12 cellular contexts compared by ENCODE assay signal in genomic region chr2:231425811-231426703, GRCh38. TPM values are rescaled to one million over a fixed set of nuclear protein-coding genes. Genes with fewer than 3 reads are reported as not detected.
DNase-seq lines count a peak whose midpoint lies in the region; ATAC-seq and TF ChIP-seq lines count a peak whose summit lies in the region.
"Had no signal": no experiment of that assay in that cellular context is flagged by ENCODE, and none has a peak within 500 bp of the region (broad histone marks: within the 10 kb centered on the region; RNA-seq: fewer than 3 reads in every experiment).

No MANE protein-coding gene starts in this region.

- H3K27ac Mint-ChIP-seq in CD8-positive, alpha-beta memory T cell: peak overlapping the region; percentile 96 to 99 (median 98)
- H3K27ac Mint-ChIP-seq in activated T-helper 17 cell treated with anti-CD3 and anti-CD28 coated beads, Interleukin-2, amount 50 U/mL, for 72 hours: peak overlapping the region; percentile 83
- no peak overlapping the region for H3K27ac Mint-ChIP-seq in neural progenitor cell
- H3K27ac Mint-ChIP-seq: type B pancreatic cell had no signal

- H3K79me2 ChIP-seq in PC-3 (ENCODE audit: low read length) (no peaks in the 10 kb centered on the region), neural progenitor cell (ENCODE audit: low read depth) (no peaks in the 10 kb centered on the region)

- H2AFZ ChIP-seq in PC-3 (ENCODE audit: low read length) (no peak overlapping the region), neural progenitor cell (replicated peaks) (peak overlapping the region; percentile 19)

- H3K9ac ChIP-seq in PC-3 (ENCODE audit: low read length) (no peak overlapping the region), neural progenitor cell (no peak overlapping the region)

- H3K27me3 Mint-ChIP-seq in CD8-positive, alpha-beta memory T cell: peaks cover 0 to 2% of the 10 kb centered on the region in 2 donors
- H3K27me3 Mint-ChIP-seq in activated T-helper 17 cell treated with anti-CD3 and anti-CD28 coated beads, Interleukin-2, amount 50 U/mL, for 72 hours: peaks cover 2% of the 10 kb centered on the region
- peaks cover 3% of the 10 kb centered on the region for H3K27me3 Mint-ChIP-seq in neural progenitor cell (ENCODE audit: insufficient read depth, low read depth)
- H3K27me3 Mint-ChIP-seq: type B pancreatic cell had no signal

- peak overlapping the region; percentile 81 for H3K27ac ChIP-seq in CD8-positive, alpha-beta memory T cell (ENCODE audit: low read depth, low read length)
- H3K27ac ChIP-seq in PC-3 (ENCODE audit: low read length) (no peak overlapping the region), neural progenitor cell (no peak overlapping the region), right cardiac atrium (ENCODE audit: low read length) (no peak overlapping the region)
- H3K27ac ChIP-seq: C4-2B, right lobe of liver had no signal

- H3K4me3 ChIP-seq in CD8-positive, alpha-beta memory T cell (ENCODE audit: low read length): no peak overlapping the region
- H3K4me3 ChIP-seq in PC-3 (ENCODE audit: low read length) (no peak overlapping the region), neural progenitor cell (no peak overlapping the region), right cardiac atrium (ENCODE audit: low read length) (no peak overlapping the region)
- H3K4me3 ChIP-seq: right lobe of liver had no signal

- peaks cover 0 to 5% (median 2%) of the 10 kb centered on the region in 5 donors for H3K9me3 Mint-ChIP-seq in CD8-positive, alpha-beta memory T cell
- H3K9me3 Mint-ChIP-seq in activated T-helper 17 cell treated with anti-CD3 and anti-CD28 coated beads, Interleukin-2, amount 50 U/mL, for 72 hours: peaks cover 8% of the 10 kb centered on the region
- H3K9me3 Mint-ChIP-seq in neural progenitor cell: peaks cover 3% of the 10 kb centered on the region

- H3K9me2 ChIP-seq in PC-3 (replicated peaks; ENCODE audit: low read length): no peaks in the 10 kb centered on the region

- WGBS in right cardiac atrium: 70% methylated on average over 21 of the region's 21 CpGs

- H4K20me1 ChIP-seq in PC-3 (ENCODE audit: low read length) (no peaks in the 10 kb centered on the region), neural progenitor cell (ENCODE audit: low read depth) (no peaks in the 10 kb centered on the region)

- POLR2A ChIA-PET in CD8-positive, alpha-beta memory T cell (lab: Charles Lee): interaction anchor here (0.7 to 2.0 kb wide), 4 partner anchors 17 to 38 kb away, joined by 3 to 14 read pairs (median 8); partner anchors contain the start of gene NCL
- POLR2A ChIA-PET in PC-3 (lab: Charles Lee; ENCODE audit: unreplicated experiment): no interaction called here

- H3K4me2 ChIP-seq in PC-3 (ENCODE audit: low read length): no peak overlapping the region
- no peak overlapping the region for H3K4me2 ChIP-seq in neural progenitor cell

- peaks cover 14 to 24% (median 22%) of the 10 kb centered on the region in 3 donors for H3K4me1 Mint-ChIP-seq in CD8-positive, alpha-beta memory T cell
- peaks cover 9% of the 10 kb centered on the region for H3K4me1 Mint-ChIP-seq in activated T-helper 17 cell treated with anti-CD3 and anti-CD28 coated beads, Interleukin-2, amount 50 U/mL, for 72 hours
- peaks cover 2% of the 10 kb centered on the region for H3K4me1 Mint-ChIP-seq in neural progenitor cell

- no peaks in the 10 kb centered on the region for H3K36me3 ChIP-seq in CD8-positive, alpha-beta memory T cell (ENCODE audit: insufficient read depth, low read length)
- H3K36me3 ChIP-seq in PC-3 (ENCODE audit: low read depth, low read length) (no peaks in the 10 kb centered on the region), neural progenitor cell (no peaks in the 10 kb centered on the region)
- H3K36me3 ChIP-seq: right lobe of liver had no signal

- no peaks in the 10 kb centered on the region for H3K27me3 ChIP-seq in CD8-positive, alpha-beta memory T cell (ENCODE audit: insufficient read depth, low read length, poor library complexity, severe bottlenecking)
- no peaks in the 10 kb centered on the region for H3K27me3 ChIP-seq in PC-3 (ENCODE audit: low read length)
- no peaks in the 10 kb centered on the region for H3K27me3 ChIP-seq in neural progenitor cell
- no peaks in the 10 kb centered on the region for H3K27me3 ChIP-seq in right cardiac atrium (ENCODE audit: control insufficient read depth, insufficient read depth)
- H3K27me3 ChIP-seq: right lobe of liver had no signal

- peaks cover 0 to 4% (median under 1%) of the 10 kb centered on the region in 3 donors for H3K36me3 Mint-ChIP-seq in CD8-positive, alpha-beta memory T cell
- no peaks in the 10 kb centered on the region for H3K36me3 Mint-ChIP-seq in activated T-helper 17 cell treated with anti-CD3 and anti-CD28 coated beads, Interleukin-2, amount 50 U/mL, for 72 hours (ENCODE audit: low read depth)
- no peaks in the 10 kb centered on the region for H3K36me3 Mint-ChIP-seq in neural progenitor cell
- H3K36me3 Mint-ChIP-seq: type B pancreatic cell had no signal

- H3K9me3 ChIP-seq in CD8-positive, alpha-beta memory T cell (ENCODE audit: low read length): no peaks in the 10 kb centered on the region
- H3K9me3 ChIP-seq in PC-3 (ENCODE audit: low read length) (no peaks in the 10 kb centered on the region), neural progenitor cell (ENCODE audit: low read depth) (no peaks in the 10 kb centered on the region), right cardiac atrium (ENCODE audit: control insufficient read depth, low read length) (no peaks in the 10 kb centered on the region)
- H3K9me3 ChIP-seq: right lobe of liver had no signal

- CTCF ChIA-PET in CD8-positive, alpha-beta memory T cell (lab: Charles Lee): interaction anchor here (1.0 to 2.3 kb wide), 4 partner anchors 14 to 27 kb away, joined by 3 to 10 read pairs (median 6); no protein-coding TSS in a partner anchor
- CTCF ChIA-PET in PC-3 (lab: Charles Lee): interaction anchor here (0.7 kb wide), 1 partner anchor 492 kb away, joined by 3 read pairs; no protein-coding TSS in a partner anchor

- peak; percentile 29 to 92 (median 74) for DNase-seq in CD8-positive, alpha-beta memory T cell
- DNase-seq in PC-3 (peak; percentile 34), neural progenitor cell (ENCODE audit: low spot score) (no peak), right cardiac atrium (no peak), NCI-H510A treated with DMSO at 0.1 percent for 48 hours (lab: John Stamatoyannopoulos, UW) (no peak), inferior parietal cortex (ENCODE audit: extremely low spot score) (no peak), mucosa of gallbladder (ENCODE audit: low spot score) (no peak)
- DNase-seq: NCI-H2227 treated with DMSO at 0.1 percent for 48 hours, right lobe of liver had no signal

- intact Hi-C loops in PC-3 (cut with micrococcal nuclease) (no loop called here), right cardiac atrium (cut with DNase I) (no loop called here)

- H3F3A ChIP-seq in PC-3 (ENCODE audit: low read length, unreplicated experiment) (no peaks in the 10 kb centered on the region), neural progenitor cell (ENCODE audit: low read depth) (no peaks in the 10 kb centered on the region)

- peaks cover 10% of the 10 kb centered on the region for H3K4me1 ChIP-seq in CD8-positive, alpha-beta memory T cell (ENCODE audit: insufficient read depth, low read length)
- H3K4me1 ChIP-seq in PC-3 (ENCODE audit: insufficient read depth, low read length): peaks cover 6% of the 10 kb centered on the region; the same call in 1 of the 2 replicates
- no peaks in the 10 kb centered on the region for H3K4me1 ChIP-seq in neural progenitor cell
- no peaks in the 10 kb centered on the region for H3K4me1 ChIP-seq in right cardiac atrium (ENCODE audit: control insufficient read depth, insufficient read depth, low read length)
- H3K4me1 ChIP-seq: right lobe of liver had no signal

- no peak; the same call in 1 of the 2 replicates for ATAC-seq in PC-3
- peak; percentile 93 for ATAC-seq in activated T-helper 17 cell treated with anti-CD3 and anti-CD28 coated beads, Interleukin-2, amount 50 U/mL, for 72 hours (replicated peaks)
- no peak for ATAC-seq in right cardiac atrium

- peak overlapping the region; percentile 23 to 82 (median 75) for H3K4me3 Mint-ChIP-seq in CD8-positive, alpha-beta memory T cell
- peak overlapping the region; percentile 73 for H3K4me3 Mint-ChIP-seq in activated T-helper 17 cell treated with anti-CD3 and anti-CD28 coated beads, Interleukin-2, amount 50 U/mL, for 72 hours
- H3K4me3 Mint-ChIP-seq in neural progenitor cell: peak overlapping the region; percentile 47
- H3K4me3 Mint-ChIP-seq: type B pancreatic cell had no signal

- TF ChIP-seq CTCF in PC-3 (conservative IDR thresholded peaks at IDR 0.05; ENCODE audit: low read depth, low read length) (no peak), neural progenitor cell (IDR thresholded peaks at IDR 0.05) (no peak)

- BruUV-seq in PC-3 (replicated peaks; lab: Mats Ljungman, UMichigan): no TSS peak

RNA-seq across cellular contexts. Expression of gene B3GNT7, which starts 30.5 kb away (rescaled TPM):
- total RNA-seq in CD8-positive, alpha-beta memory T cell: under 1 TPM; 0.13 to 0.16 TPM
- 0.14 TPM for polyA plus RNA-seq in CD8-positive, alpha-beta memory T cell
- total RNA-seq in PC-3 (2014; rRNA removed) (11.0 and 11.2 TPM in 2 replicates), neural progenitor cell (ENCODE audit: low replicate concordance) (0.90 and 1.5 TPM in 2 replicates), right cardiac atrium (1 to 10 TPM; 4.1 to 7.3 (median 5.9) TPM), mucosa of gallbladder (281 TPM)
- total RNA-seq in activated T-helper 17 cell treated with anti-CD3 and anti-CD28 coated beads, Interleukin-2, amount 50 U/mL, for 72 hours: under 1 TPM in 1 of 2 donors, not detected in 1; 0.19 TPM
- 2.5 TPM for polyA plus RNA-seq in right cardiac atrium

RNA-seq across cellular contexts. Expression of gene NCL, which starts 38.2 kb away (rescaled TPM):
- 1,000 to 10,000 TPM; 1,673 to 1,772 TPM for total RNA-seq in CD8-positive, alpha-beta memory T cell
- polyA plus RNA-seq in CD8-positive, alpha-beta memory T cell: 568 TPM
- total RNA-seq in PC-3 (2014; rRNA removed) (430 and 507 TPM in 2 replicates), neural progenitor cell (ENCODE audit: low replicate concordance) (257 and 354 TPM in 2 replicates), right cardiac atrium (100 to 1,000 TPM; 251 to 327 (median 267) TPM), mucosa of gallbladder (263 TPM)
- total RNA-seq in activated T-helper 17 cell treated with anti-CD3 and anti-CD28 coated beads, Interleukin-2, amount 50 U/mL, for 72 hours: 100 to 1,000 TPM; 476 to 986 TPM
- polyA plus RNA-seq in right cardiac atrium: 122 TPM

Comparison
In these comparisons a context has a peak if more than half of its experiments do, and no peak if none do; other contexts are left out.
1. DNase-seq: peak in CD8-positive, alpha-beta memory T cell (5 of 5) and PC-3 (single experiment); none in neural progenitor cell (single experiment), right cardiac atrium (0 of 3), NCI-H510A treated with DMSO at 0.1 percent for 48 hours (single experiment), inferior parietal cortex (single experiment) and mucosa of gallbladder (single experiment).
2. RNA of gene B3GNT7, which starts 30.5 kb away (total RNA-seq): 281 TPM in mucosa of gallbladder (single experiment); 11.0 to 11.2 TPM in PC-3, 4.1 to 7.3 TPM in right cardiac atrium, 0.90 to 1.5 TPM in neural progenitor cell, 0.19 TPM in activated T-helper 17 cell treated with anti-CD3 and anti-CD28 coated beads, Interleukin-2, amount 50 U/mL, for 72 hours and 0.13 to 0.16 TPM in CD8-positive, alpha-beta memory T cell; every median in the first group is over 10 times any median in the second.
3. Peak in every context shown above with its lines, with median percentiles within 50 percentile points of each other: H3K4me3 Mint-ChIP-seq.